In genomic region chr12:119406322-119406721, GRCh38 we compare ENCODE assay signal across 20 cellular contexts.
"Had no signal": no experiment of that assay in that cellular context is flagged by ENCODE, and none has a peak within 500 bp of the region (broad histone marks: within the 10 kb centered on the region; RNA-seq: fewer than 3 reads in every experiment).

No MANE protein-coding gene starts in this region.

- H3K9me3 Mint-ChIP-seq: endodermal cell; memory B cell; mesothelial cell of epicardium; natural killer cell; stimulated activated naive B cell treated with anti-CD40 and anti-IgM and Interleukin-4, amounts not matched to agents 10 μg/mL and 1 μg/mL and 100 μg/mL, for 72 hours; stimulated activated naive CD8-positive, alpha-beta T cell treated with anti-CD3 and anti-CD28 coated beads, Interleukin-15, amount 100 ng/mL, for 72 hours had no signal

- H3K27me3 ChIP-seq: foreskin keratinocyte, sigmoid colon, transverse colon had no signal

- H3K36me3 ChIP-seq: lower lobe of right lung, sigmoid colon, thoracic aorta, transverse colon had no signal

- H3K9me3 ChIP-seq: lower lobe of right lung, sigmoid colon, thoracic aorta, transverse colon had no signal

- H3K36me3 Mint-ChIP-seq: memory B cell; mesothelial cell of epicardium; natural killer cell; stimulated activated naive B cell treated with anti-CD40 and anti-IgM and Interleukin-4, amounts not matched to agents 10 μg/mL and 1 μg/mL and 100 μg/mL, for 72 hours had no signal

- H3K27ac ChIP-seq: coronary artery, foreskin keratinocyte, lower lobe of right lung, sigmoid colon, skin epidermis, thoracic aorta, transverse colon had no signal

- H3K27ac Mint-ChIP-seq: endodermal cell; memory B cell; mesothelial cell of epicardium; natural killer cell; stimulated activated naive B cell treated with anti-CD40 and anti-IgM and Interleukin-4, amounts not matched to agents 10 μg/mL and 1 μg/mL and 100 μg/mL, for 72 hours; stimulated activated naive CD8-positive, alpha-beta T cell treated with anti-CD3 and anti-CD28 coated beads, Interleukin-15, amount 100 ng/mL, for 72 hours had no signal

- ATAC-seq: foreskin keratinocyte; lower lobe of right lung; natural killer cell; stimulated activated naive B cell treated with anti-CD40 and anti-IgM and Interleukin-4, amounts not matched to agents 10 μg/mL and 1 μg/mL and 100 μg/mL, for 72 hours; stimulated activated naive CD8-positive, alpha-beta T cell treated with anti-CD3 and anti-CD28 coated beads, Interleukin-15, amount 100 ng/mL, for 72 hours had no signal

- H3K4me3 ChIP-seq: coronary artery, lower lobe of right lung, sigmoid colon, skin epidermis, thoracic aorta, transverse colon had no signal

- DNase-seq: effector CD4-positive, alpha-beta T cell; endodermal cell; erythroblast; foreskin keratinocyte; hippocampal formation; lower lobe of right lung; natural killer cell; posterior cingulate gyrus; sigmoid colon; stimulated activated CD4-positive, alpha-beta T cell treated with anti-CD3 and anti-CD28 coated beads, Interleukin-2, amount 100 ng/mL, for 24 hours; stimulated activated CD4-positive, alpha-beta T cell treated with anti-CD3 and anti-CD28 coated beads, Interleukin-4, amount 100 ng/mL, for 4 hours; stimulated activated naive B cell treated with anti-CD40 and anti-IgM and Interleukin-4, amounts not matched to agents 10 μg/mL and 1 μg/mL and 100 μg/mL, for 72 hours; stimulated activated naive CD8-positive, alpha-beta T cell treated with anti-CD3 and anti-CD28 coated beads, Interleukin-15, amount 100 ng/mL, for 72 hours; transverse colon had no signal

- H3K4me1 Mint-ChIP-seq: memory B cell; natural killer cell; neural crest cell; stimulated activated naive B cell treated with anti-CD40 and anti-IgM and Interleukin-4, amounts not matched to agents 10 μg/mL and 1 μg/mL and 100 μg/mL, for 72 hours; stimulated activated naive CD8-positive, alpha-beta T cell treated with anti-CD3 and anti-CD28 coated beads, Interleukin-15, amount 100 ng/mL, for 72 hours had no signal

- H3K4me3 Mint-ChIP-seq: endodermal cell; memory B cell; mesothelial cell of epicardium; natural killer cell; neural crest cell; stimulated activated naive B cell treated with anti-CD40 and anti-IgM and Interleukin-4, amounts not matched to agents 10 μg/mL and 1 μg/mL and 100 μg/mL, for 72 hours; stimulated activated naive CD8-positive, alpha-beta T cell treated with anti-CD3 and anti-CD28 coated beads, Interleukin-15, amount 100 ng/mL, for 72 hours had no signal

- H3K4me1 ChIP-seq: foreskin keratinocyte, lower lobe of right lung, transverse colon had no signal
